In the genomic region with DNA sequence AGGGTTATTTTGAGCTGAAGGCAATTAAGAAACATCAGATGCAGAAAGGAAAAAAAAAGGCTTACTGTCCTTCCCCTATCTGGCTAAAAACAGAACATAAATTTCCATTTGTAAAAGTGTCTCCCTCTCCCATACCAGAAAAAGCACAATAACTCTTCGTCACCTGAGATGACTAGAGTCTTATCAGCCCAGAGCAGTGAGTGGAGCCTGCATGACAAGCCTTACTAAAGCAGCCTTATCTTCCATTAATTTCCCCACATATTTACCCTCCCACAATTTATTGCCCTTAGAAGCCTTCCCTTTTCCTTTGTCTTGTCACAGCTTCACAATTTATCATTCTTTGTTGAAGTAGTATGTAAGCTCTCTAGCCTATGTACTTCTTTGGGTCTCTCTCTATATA, we compare ENCODE assay signal across 1 cellular context.
TF ChIP-seq lines count a peak whose summit lies in the region.

No MANE protein-coding gene starts in this region.

TF ChIP-seq in K562, 482 proteins besides CTCF, POLR2A, EP300 and RAD21 (continued from another document and continues in another):
- TF ChIP-seq HNRNPUL1 (IDR thresholded peaks at IDR 0.05; ENCODE audit: low read length): no peak
- TF ChIP-seq ZKSCAN8 (CRISPR knock-in tag; IDR thresholded peaks at IDR 0.05): no peak
- TF ChIP-seq REST (CRISPR knock-in tag; IDR thresholded peaks at IDR 0.05; ENCODE audit: low read depth): no peak
- TF ChIP-seq, protein P1, sequence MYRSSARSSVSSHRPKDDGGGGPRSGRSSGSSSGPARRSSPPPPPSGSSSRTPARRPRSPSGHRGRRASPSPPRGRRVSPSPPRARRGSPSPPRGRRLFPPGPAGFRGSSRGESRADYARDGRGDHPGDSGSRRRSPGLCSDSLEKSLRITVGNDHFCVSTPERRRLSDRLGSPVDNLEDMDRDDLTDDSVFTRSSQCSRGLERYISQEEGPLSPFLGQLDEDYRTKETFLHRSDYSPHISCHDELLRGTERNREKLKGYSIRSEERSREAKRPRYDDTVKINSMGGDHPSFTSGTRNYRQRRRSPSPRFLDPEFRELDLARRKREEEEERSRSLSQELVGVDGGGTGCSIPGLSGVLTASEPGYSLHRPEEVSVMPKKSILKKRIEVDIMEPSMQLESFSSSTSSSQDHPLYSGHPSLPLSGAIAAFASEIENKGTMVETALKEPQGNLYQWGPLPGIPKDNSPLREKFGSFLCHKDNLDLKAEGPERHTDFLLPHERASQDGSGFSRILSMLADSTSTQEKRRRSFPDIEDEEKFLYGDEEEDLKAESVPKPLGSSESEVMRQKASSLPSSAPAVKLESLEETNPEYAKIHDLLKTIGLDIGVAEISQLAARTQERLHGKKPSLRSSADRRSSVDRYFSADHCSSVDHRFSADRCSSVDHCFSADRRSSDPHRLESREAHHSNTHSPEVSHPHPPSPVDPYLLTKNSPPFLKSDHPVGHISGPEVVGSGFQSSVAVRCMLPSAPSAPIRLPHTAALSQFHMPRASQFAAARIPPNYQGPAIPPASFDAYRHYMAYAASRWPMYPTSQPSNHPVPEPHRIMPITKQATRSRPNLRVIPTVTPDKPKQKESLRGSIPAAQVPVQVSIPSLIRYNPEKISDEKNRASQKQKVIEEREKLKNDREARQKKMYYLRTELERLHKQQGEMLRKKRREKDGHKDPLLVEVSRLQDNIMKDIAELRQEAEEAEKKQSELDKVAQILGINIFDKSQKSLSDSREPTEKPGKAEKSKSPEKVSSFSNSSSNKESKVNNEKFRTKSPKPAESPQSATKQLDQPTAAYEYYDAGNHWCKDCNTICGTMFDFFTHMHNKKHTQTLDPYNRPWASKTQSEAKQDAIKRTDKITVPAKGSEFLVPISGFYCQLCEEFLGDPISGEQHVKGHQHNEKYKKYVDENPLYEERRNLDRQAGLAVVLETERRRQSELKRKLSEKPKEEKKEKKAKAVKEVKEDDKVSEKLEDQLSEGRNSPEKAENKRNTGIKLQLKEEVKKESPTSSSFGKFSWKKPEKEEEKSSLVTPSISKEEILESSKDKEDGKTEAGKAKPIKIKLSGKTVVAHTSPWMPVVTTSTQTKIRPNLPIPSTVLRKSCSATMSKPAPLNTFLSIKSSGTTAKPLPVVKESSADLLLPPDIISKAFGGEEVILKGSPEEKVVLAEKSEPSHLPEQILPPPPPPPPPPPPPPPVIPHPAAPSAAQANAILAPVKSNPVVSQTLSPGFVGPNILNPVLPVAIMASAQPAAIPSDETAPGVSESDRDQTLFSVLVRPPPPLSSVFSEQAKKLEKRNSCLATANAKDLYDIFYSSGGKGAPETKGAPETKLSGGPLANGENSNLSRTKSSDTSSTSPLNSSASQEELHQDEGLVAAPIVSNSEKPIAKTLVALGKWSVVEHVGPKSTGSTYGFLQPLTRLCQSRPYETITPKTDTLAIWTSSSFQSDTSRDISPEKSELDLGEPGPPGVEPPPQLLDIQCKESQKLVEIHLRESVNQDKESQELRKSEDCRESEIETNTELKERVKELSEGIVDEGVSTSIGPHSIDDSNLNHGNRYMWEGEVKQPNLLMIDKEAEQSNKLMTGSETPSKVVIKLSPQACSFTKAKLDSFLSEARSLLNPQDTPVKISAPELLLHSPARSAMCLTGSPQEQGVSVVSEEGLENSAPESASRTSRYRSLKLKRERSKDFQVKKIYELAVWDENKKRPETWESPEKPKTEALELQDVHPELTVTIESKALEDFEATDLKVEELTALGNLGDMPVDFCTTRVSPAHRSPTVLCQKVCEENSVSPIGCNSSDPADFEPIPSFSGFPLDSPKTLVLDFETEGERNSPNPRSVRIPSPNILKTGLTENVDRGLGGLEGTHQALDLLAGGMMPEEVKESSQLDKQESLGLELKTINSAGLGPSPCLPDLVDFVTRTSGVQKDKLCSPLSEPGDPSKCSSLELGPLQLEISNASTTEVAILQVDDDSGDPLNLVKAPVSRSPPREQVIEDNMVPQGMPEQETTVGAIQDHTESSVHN (IDR thresholded peaks at IDR 0.05; ENCODE audit: borderline replicate concordance in 1 of 2, low read depth in 1 of 2): peak; percentile 13 to 23; a peak in 1 of 4 replicates
- TF ChIP-seq ILK (tag; IDR thresholded peaks at IDR 0.05; ENCODE audit: borderline replicate concordance, low read depth): no peak
- no peak for TF ChIP-seq SETDB1 (IDR thresholded peaks at IDR 0.05; ENCODE audit: low read length)
- no peak for TF ChIP-seq RBM34 (IDR thresholded peaks at IDR 0.05; ENCODE audit: borderline replicate concordance, insufficient read depth, low read length)
- peak; percentile 70 for TF ChIP-seq MBD2 (IDR thresholded peaks at IDR 0.05; ENCODE audit: borderline replicate concordance, low read depth)
- no peak for TF ChIP-seq HNRNPK (IDR thresholded peaks at IDR 0.05; ENCODE audit: low read depth, low read length, poor library complexity, severe bottlenecking)
- no peak for TF ChIP-seq SMAD2 (IDR thresholded peaks at IDR 0.05; ENCODE audit: low read depth, low read length)
- TF ChIP-seq ZNF583 (CRISPR knock-in tag; IDR thresholded peaks at IDR 0.05): no peak
- TF ChIP-seq, protein P2, sequence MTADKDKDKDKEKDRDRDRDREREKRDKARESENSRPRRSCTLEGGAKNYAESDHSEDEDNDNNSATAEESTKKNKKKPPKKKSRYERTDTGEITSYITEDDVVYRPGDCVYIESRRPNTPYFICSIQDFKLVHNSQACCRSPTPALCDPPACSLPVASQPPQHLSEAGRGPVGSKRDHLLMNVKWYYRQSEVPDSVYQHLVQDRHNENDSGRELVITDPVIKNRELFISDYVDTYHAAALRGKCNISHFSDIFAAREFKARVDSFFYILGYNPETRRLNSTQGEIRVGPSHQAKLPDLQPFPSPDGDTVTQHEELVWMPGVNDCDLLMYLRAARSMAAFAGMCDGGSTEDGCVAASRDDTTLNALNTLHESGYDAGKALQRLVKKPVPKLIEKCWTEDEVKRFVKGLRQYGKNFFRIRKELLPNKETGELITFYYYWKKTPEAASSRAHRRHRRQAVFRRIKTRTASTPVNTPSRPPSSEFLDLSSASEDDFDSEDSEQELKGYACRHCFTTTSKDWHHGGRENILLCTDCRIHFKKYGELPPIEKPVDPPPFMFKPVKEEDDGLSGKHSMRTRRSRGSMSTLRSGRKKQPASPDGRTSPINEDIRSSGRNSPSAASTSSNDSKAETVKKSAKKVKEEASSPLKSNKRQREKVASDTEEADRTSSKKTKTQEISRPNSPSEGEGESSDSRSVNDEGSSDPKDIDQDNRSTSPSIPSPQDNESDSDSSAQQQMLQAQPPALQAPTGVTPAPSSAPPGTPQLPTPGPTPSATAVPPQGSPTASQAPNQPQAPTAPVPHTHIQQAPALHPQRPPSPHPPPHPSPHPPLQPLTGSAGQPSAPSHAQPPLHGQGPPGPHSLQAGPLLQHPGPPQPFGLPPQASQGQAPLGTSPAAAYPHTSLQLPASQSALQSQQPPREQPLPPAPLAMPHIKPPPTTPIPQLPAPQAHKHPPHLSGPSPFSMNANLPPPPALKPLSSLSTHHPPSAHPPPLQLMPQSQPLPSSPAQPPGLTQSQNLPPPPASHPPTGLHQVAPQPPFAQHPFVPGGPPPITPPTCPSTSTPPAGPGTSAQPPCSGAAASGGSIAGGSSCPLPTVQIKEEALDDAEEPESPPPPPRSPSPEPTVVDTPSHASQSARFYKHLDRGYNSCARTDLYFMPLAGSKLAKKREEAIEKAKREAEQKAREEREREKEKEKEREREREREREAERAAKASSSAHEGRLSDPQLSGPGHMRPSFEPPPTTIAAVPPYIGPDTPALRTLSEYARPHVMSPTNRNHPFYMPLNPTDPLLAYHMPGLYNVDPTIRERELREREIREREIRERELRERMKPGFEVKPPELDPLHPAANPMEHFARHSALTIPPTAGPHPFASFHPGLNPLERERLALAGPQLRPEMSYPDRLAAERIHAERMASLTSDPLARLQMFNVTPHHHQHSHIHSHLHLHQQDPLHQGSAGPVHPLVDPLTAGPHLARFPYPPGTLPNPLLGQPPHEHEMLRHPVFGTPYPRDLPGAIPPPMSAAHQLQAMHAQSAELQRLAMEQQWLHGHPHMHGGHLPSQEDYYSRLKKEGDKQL (CRISPR knock-in tag; IDR thresholded peaks at IDR 0.05; ENCODE audit: borderline replicate concordance): no peak
- peak; percentile 49; the same call in 1 of the 2 replicates for TF ChIP-seq JUN (IDR thresholded peaks at IDR 0.05; ENCODE audit: borderline replicate concordance, low read depth, low read length)
- no peak for TF ChIP-seq JUN (CRISPR knock-in tag; IDR thresholded peaks at IDR 0.05; ENCODE audit: borderline replicate concordance)
- no peak for TF ChIP-seq ZZZ3 (IDR thresholded peaks at IDR 0.05)
- no peak for TF ChIP-seq ZKSCAN3 (CRISPR knock-in tag; IDR thresholded peaks at IDR 0.05)
- no peak for TF ChIP-seq RFX5 (IDR thresholded peaks at IDR 0.05; ENCODE audit: low read depth, low read length)
- TF ChIP-seq, protein P3, sequence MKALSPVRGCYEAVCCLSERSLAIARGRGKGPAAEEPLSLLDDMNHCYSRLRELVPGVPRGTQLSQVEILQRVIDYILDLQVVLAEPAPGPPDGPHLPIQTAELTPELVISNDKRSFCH (CRISPR knock-in tag; IDR thresholded peaks at IDR 0.05): no peak
- TF ChIP-seq, protein P3 (tag; IDR thresholded peaks at IDR 0.05): peak; percentile 82
- TF ChIP-seq ZNF239 (CRISPR knock-in tag; IDR thresholded peaks at IDR 0.05): no peak
- no peak for TF ChIP-seq TEAD2 (tag; IDR thresholded peaks at IDR 0.05)
- TF ChIP-seq ZNF12 (CRISPR knock-in tag; IDR thresholded peaks at IDR 0.05): peak; percentile 25; the same call in 1 of the 2 replicates
- no peak for TF ChIP-seq ZNF253 (CRISPR knock-in tag; conservative IDR thresholded peaks at IDR 0.05)
- TF ChIP-seq KHSRP (IDR thresholded peaks at IDR 0.05): peak; percentile 88
- no peak for TF ChIP-seq MXI1 (IDR thresholded peaks at IDR 0.05; ENCODE audit: low read depth, low read length)
- TF ChIP-seq ZNF511 (CRISPR knock-in tag; IDR thresholded peaks at IDR 0.05): no peak
- TF ChIP-seq, protein P4, sequence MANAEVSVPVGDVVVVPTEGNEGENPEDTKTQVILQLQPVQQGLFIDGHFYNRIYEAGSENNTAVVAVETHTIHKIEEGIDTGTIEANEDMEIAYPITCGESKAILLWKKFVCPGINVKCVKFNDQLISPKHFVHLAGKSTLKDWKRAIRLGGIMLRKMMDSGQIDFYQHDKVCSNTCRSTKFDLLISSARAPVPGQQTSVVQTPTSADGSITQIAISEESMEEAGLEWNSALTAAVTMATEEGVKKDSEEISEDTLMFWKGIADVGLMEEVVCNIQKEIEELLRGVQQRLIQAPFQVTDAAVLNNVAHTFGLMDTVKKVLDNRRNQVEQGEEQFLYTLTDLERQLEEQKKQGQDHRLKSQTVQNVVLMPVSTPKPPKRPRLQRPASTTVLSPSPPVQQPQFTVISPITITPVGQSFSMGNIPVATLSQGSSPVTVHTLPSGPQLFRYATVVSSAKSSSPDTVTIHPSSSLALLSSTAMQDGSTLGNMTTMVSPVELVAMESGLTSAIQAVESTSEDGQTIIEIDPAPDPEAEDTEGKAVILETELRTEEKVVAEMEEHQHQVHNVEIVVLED (CRISPR knock-in tag; IDR thresholded peaks at IDR 0.05): no peak
- no peak for TF ChIP-seq DIDO1 (tag; IDR thresholded peaks at IDR 0.05; ENCODE audit: low read depth)
- TF ChIP-seq FOSL1 (tag; conservative IDR thresholded peaks at IDR 0.05): peak; percentile 90
- TF ChIP-seq DNMT1 (IDR thresholded peaks at IDR 0.05): no peak
- no peak for TF ChIP-seq HIVEP1 (CRISPR knock-in tag; IDR thresholded peaks at IDR 0.05)
- peak; percentile 74; the same call in 1 of the 2 replicates for TF ChIP-seq MECOM (CRISPR knock-in tag; IDR thresholded peaks at IDR 0.05)
- no peak for TF ChIP-seq ZNF445 (CRISPR knock-in tag; IDR thresholded peaks at IDR 0.05; ENCODE audit: low read depth)
- TF ChIP-seq CCNT2 (IDR thresholded peaks at IDR 0.05; ENCODE audit: borderline replicate concordance, extremely low read depth, insufficient read length, low read depth, low read length): peak; percentile 95
- peak; percentile 47; the same call in 1 of the 2 replicates for TF ChIP-seq EP400 (IDR thresholded peaks at IDR 0.05)
- TF ChIP-seq, protein P5, sequence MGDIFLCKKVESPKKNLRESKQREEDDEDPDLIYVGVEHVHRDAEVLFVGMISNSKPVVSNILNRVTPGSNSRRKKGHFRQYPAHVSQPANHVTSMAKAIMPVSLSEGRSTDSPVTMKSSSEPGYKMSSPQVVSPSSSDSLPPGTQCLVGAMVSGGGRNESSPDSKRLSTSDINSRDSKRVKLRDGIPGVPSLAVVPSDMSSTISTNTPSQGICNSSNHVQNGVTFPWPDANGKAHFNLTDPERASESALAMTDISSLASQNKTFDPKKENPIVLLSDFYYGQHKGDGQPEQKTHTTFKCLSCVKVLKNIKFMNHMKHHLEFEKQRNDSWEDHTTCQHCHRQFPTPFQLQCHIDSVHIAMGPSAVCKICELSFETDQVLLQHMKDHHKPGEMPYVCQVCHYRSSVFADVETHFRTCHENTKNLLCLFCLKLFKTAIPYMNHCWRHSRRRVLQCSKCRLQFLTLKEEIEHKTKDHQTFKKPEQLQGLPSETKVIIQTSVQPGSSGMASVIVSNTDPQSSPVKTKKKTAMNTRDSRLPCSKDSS (IDR thresholded peaks at IDR 0.05; ENCODE audit: low read depth, partially characterized antibody): peak; percentile 72
- TF ChIP-seq HDAC3 (IDR thresholded peaks at IDR 0.05; ENCODE audit: borderline replicate concordance, partially characterized antibody): peak; percentile 95
- no peak for TF ChIP-seq ZNF644 (tag; IDR thresholded peaks at IDR 0.05; ENCODE audit: low read depth)
